21 cellular contexts compared by ENCODE assay signal in genomic region chr14:105229099-105229655, GRCh38. TPM values are rescaled to one million over a fixed set of nuclear protein-coding genes. Genes with fewer than 3 reads are reported as not detected.
"Had no signal": no experiment of that assay in that cellular context is flagged by ENCODE, and none has a peak within 500 bp of the region (broad histone marks: within the 10 kb centered on the region; RNA-seq: fewer than 3 reads in every experiment).

No MANE protein-coding gene starts in this region.

- H3K9me3 Mint-ChIP-seq: IgD-negative memory B cell had no signal

- H3K9ac ChIP-seq: KMS-11, SK-N-SH had no signal

- H3K27ac Mint-ChIP-seq: IgD-negative memory B cell had no signal

- H3K27ac ChIP-seq: HL-60, KMS-11 had no signal

- H3K27me3 Mint-ChIP-seq: IgD-negative memory B cell had no signal

- H3K36me3 Mint-ChIP-seq: IgD-negative memory B cell had no signal

- ATAC-seq: K562 had no signal

- H3K4me2 ChIP-seq: KMS-11, SK-N-SH had no signal

- DNase-seq: Kasumi-1, MM.1S, NCI-H1092 treated with DMSO at 0.1 percent for 48 hours, NCI-H1436, NCI-H187, NCI-H2029, NCI-H2081 treated with DMSO at 0.1 percent for 48 hours, NCI-H2171, NCI-H226, NCI-H446, NCI-H510A, NCI-H524 treated with DMSO at 0.1 percent for 48 hours, NCI-H69, NCI-H774, RPMI8226, SHP77, SK-N-SH had no signal

- H3K4me3 Mint-ChIP-seq: IgD-negative memory B cell had no signal

- H3K4me1 Mint-ChIP-seq: IgD-negative memory B cell had no signal

- H3K9me3 ChIP-seq: SK-N-SH had no signal

- H3K4me3 ChIP-seq: K562 had no signal

RNA-seq across cellular contexts. Expression of gene BTBD6, which starts 19.2 kb away (rescaled TPM):
- total RNA-seq: K562 had no signal
- polyA plus RNA-seq: K562 had no signal
